ENCODE assay signal across 12 cellular contexts in genomic region chr2:3778016-3778415, GRCh38.
DNase-seq lines count a peak whose midpoint lies in the region; ATAC-seq and TF ChIP-seq lines count a peak whose summit lies in the region.
"Had no signal": no experiment of that assay in that cellular context is flagged by ENCODE, and none has a peak within 500 bp of the region (broad histone marks: within the 10 kb centered on the region; RNA-seq: fewer than 3 reads in every experiment).

No MANE protein-coding gene starts in this region.

- peaks cover 6 to 8% of the 10 kb centered on the region in 2 donors for H3K27me3 Mint-ChIP-seq in natural killer cell treated with Interleukin-12 subunit alpha and Interleukin-12 subunit beta and Interleukin-15 and Interleukin-18, amount 100 ng/mL, for 72 hours
- H3K27me3 Mint-ChIP-seq in natural killer cell (ENCODE audit: low read depth in 2 of 2) (peaks cover 6 to 22% of the 10 kb centered on the region in 2 donors), nephron progenitor cell (ENCODE audit: low read depth, poor library complexity) (peaks cover 13% of the 10 kb centered on the region)
- peaks cover 47% of the 10 kb centered on the region for H3K27me3 Mint-ChIP-seq in stimulated activated memory B cell treated with anti-CD40 and anti-IgM and Interleukin-4, amounts not matched to agents 10 μg/mL and 1 μg/mL and 100 μg/mL, for 72 hours

- H3K27ac Mint-ChIP-seq in natural killer cell treated with Interleukin-12 subunit alpha and Interleukin-12 subunit beta and Interleukin-15 and Interleukin-18, amount 100 ng/mL, for 72 hours: no peak overlapping the region
- H3K27ac Mint-ChIP-seq in natural killer cell (no peak overlapping the region), nephron progenitor cell (peak overlapping the region; percentile 79)
- H3K27ac Mint-ChIP-seq in stimulated activated memory B cell treated with anti-CD40 and anti-IgM and Interleukin-4, amounts not matched to agents 10 μg/mL and 1 μg/mL and 100 μg/mL, for 72 hours: no peak overlapping the region
- H3K27ac Mint-ChIP-seq: B cell, HFFc6 had no signal

- peak in 1 of 2 donors; percentile 36 for ATAC-seq in natural killer cell treated with Interleukin-12 subunit alpha and Interleukin-12 subunit beta and Interleukin-15 and Interleukin-18, amount 100 ng/mL, for 72 hours
- ATAC-seq in natural killer cell (no peak), HG02840 (IDR thresholded peaks at IDR 0.05; ENCODE audit: low FRiP score, unreplicated experiment) (no peak)
- no peak for ATAC-seq in stimulated activated memory B cell treated with anti-CD40 and anti-IgM and Interleukin-4, amounts not matched to agents 10 μg/mL and 1 μg/mL and 100 μg/mL, for 72 hours

- H3K4me3 Mint-ChIP-seq in natural killer cell treated with Interleukin-12 subunit alpha and Interleukin-12 subunit beta and Interleukin-15 and Interleukin-18, amount 100 ng/mL, for 72 hours: no peak overlapping the region
- no peak overlapping the region for H3K4me3 Mint-ChIP-seq in natural killer cell
- H3K4me3 Mint-ChIP-seq in nephron progenitor cell: no peak overlapping the region
- no peak overlapping the region for H3K4me3 Mint-ChIP-seq in stimulated activated memory B cell treated with anti-CD40 and anti-IgM and Interleukin-4, amounts not matched to agents 10 μg/mL and 1 μg/mL and 100 μg/mL, for 72 hours
- H3K4me3 Mint-ChIP-seq: B cell, HFFc6 had no signal

- peaks cover 7% of the 10 kb centered on the region for H3K9me3 Mint-ChIP-seq in natural killer cell treated with Interleukin-12 subunit alpha and Interleukin-12 subunit beta and Interleukin-15 and Interleukin-18, amount 100 ng/mL, for 72 hours
- H3K9me3 Mint-ChIP-seq in natural killer cell (peaks cover 2 to 5% of the 10 kb centered on the region in 2 donors), nephron progenitor cell (no peaks in the 10 kb centered on the region)
- H3K9me3 Mint-ChIP-seq in stimulated activated memory B cell treated with anti-CD40 and anti-IgM and Interleukin-4, amounts not matched to agents 10 μg/mL and 1 μg/mL and 100 μg/mL, for 72 hours: no peaks in the 10 kb centered on the region

- H3K4me1 Mint-ChIP-seq in natural killer cell treated with Interleukin-12 subunit alpha and Interleukin-12 subunit beta and Interleukin-15 and Interleukin-18, amount 100 ng/mL, for 72 hours (ENCODE audit: low read depth in 2 of 2): peaks cover 8 to 23% of the 10 kb centered on the region in 2 donors
- peaks cover 18 to 23% of the 10 kb centered on the region in 2 donors for H3K4me1 Mint-ChIP-seq in natural killer cell
- H3K4me1 Mint-ChIP-seq in nephron progenitor cell: peaks cover 29% of the 10 kb centered on the region
- peaks cover 7% of the 10 kb centered on the region for H3K4me1 Mint-ChIP-seq in stimulated activated memory B cell treated with anti-CD40 and anti-IgM and Interleukin-4, amounts not matched to agents 10 μg/mL and 1 μg/mL and 100 μg/mL, for 72 hours

- TF ChIP-seq CTCF in natural killer cell (IDR thresholded peaks at IDR 0.05) (no peak), nephron progenitor cell (IDR thresholded peaks at IDR 0.05) (no peak)

- DNase-seq in natural killer cell treated with Interleukin-12 subunit alpha and Interleukin-12 subunit beta and Interleukin-15 and Interleukin-18, amount 100 ng/mL, for 72 hours (ENCODE audit: low spot score): peak; percentile 26
- no peak for DNase-seq in natural killer cell
- DNase-seq in ecto neural progenitor cell (ENCODE audit: low spot score): peak; percentile 36
- DNase-seq in nephron progenitor cell: no peak
- DNase-seq in NCI-H524 treated with DMSO at 0.1 percent for 48 hours (lab: John Stamatoyannopoulos, UW): no peak
- DNase-seq: DMS53, GF-D8, HCEC 1CT, HFFc6 had no signal

- H3K36me3 Mint-ChIP-seq in natural killer cell treated with Interleukin-12 subunit alpha and Interleukin-12 subunit beta and Interleukin-15 and Interleukin-18, amount 100 ng/mL, for 72 hours: peaks cover 4% of the 10 kb centered on the region
- no peaks in the 10 kb centered on the region for H3K36me3 Mint-ChIP-seq in natural killer cell
- H3K36me3 Mint-ChIP-seq in nephron progenitor cell (ENCODE audit: low read depth): no peaks in the 10 kb centered on the region
- no peaks in the 10 kb centered on the region for H3K36me3 Mint-ChIP-seq in stimulated activated memory B cell treated with anti-CD40 and anti-IgM and Interleukin-4, amounts not matched to agents 10 μg/mL and 1 μg/mL and 100 μg/mL, for 72 hours

- intact Hi-C loops in natural killer cell (cut with micrococcal nuclease): no loop called here

Comparison
In these comparisons a context has a peak if more than half of its experiments do, and no peak if none do; other contexts are left out.
1. DNase-seq: peak in natural killer cell treated with Interleukin-12 subunit alpha and Interleukin-12 subunit beta and Interleukin-15 and Interleukin-18, amount 100 ng/mL, for 72 hours (single experiment) and ecto neural progenitor cell (single experiment); none in natural killer cell (single experiment), nephron progenitor cell (single experiment) and NCI-H524 treated with DMSO at 0.1 percent for 48 hours (single experiment).